Comparison of ENCODE assay signal across 18 cellular contexts in genomic region chr13:30318026-30318425, GRCh38. TPM values are rescaled to one million over a fixed set of nuclear protein-coding genes. Genes with fewer than 3 reads are reported as not detected.
A peak's percentile ranks its signal among the peaks of the same experiment; 100 is the strongest.
DNase-seq lines count a peak whose midpoint lies in the region; ATAC-seq, FAIRE-seq and TF ChIP-seq lines count a peak whose summit lies in the region.
"Had no signal": no experiment of that assay in that cellular context is flagged by ENCODE, and none has a peak within 500 bp of the region (broad histone marks: within the 10 kb centered on the region; RNA-seq: fewer than 3 reads in every experiment).

No MANE protein-coding gene starts in this region.

- H3K4me1 ChIP-seq in HCT116 (ENCODE audit: control insufficient read depth in 1 of 2, insufficient read depth in 2 of 2, low read length in 2 of 2): peaks cover 27 to 57% of the 10 kb centered on the region in 2 experiments
- no peaks in the 10 kb centered on the region for H3K4me1 ChIP-seq in thyroid gland
- H3K4me1 ChIP-seq in esophagus squamous epithelium: peaks cover 0 to 5% (median 4%) of the 10 kb centered on the region in 3 donors

- peak overlapping the region; percentile 4 for H2AFZ ChIP-seq in HCT116 (ENCODE audit: low read depth, low read length, poor library complexity, severe bottlenecking)

- no peaks in the 10 kb centered on the region for H3K9me3 ChIP-seq in HCT116 (ENCODE audit: control insufficient read depth in 1 of 2, insufficient read depth in 1 of 2, low read depth in 1 of 2, low read length in 2 of 2)
- H3K9me3 ChIP-seq in thyroid gland: no peaks in the 10 kb centered on the region
- no peaks in the 10 kb centered on the region for H3K9me3 ChIP-seq in esophagus squamous epithelium
- H3K9me3 ChIP-seq: SK-N-SH had no signal

- no peaks in the 10 kb centered on the region for H3K9me2 ChIP-seq in HCT116 (ENCODE audit: insufficient read depth)
- H3K9me2 ChIP-seq: SK-N-SH had no signal

- intact Hi-C loops in HCT116 (cut with micrococcal nuclease) (no loop called here), thyroid gland (cut with DNase I) (no loop called here), esophagus squamous epithelium (cut with DNase I) (no loop called here)

- H3K79me2 ChIP-seq in HCT116 (ENCODE audit: insufficient read depth, low read length): no peaks in the 10 kb centered on the region

- no peak overlapping the region for H3K4me3 ChIP-seq in HCT116 (replicated peaks in 1 of 2; ENCODE audit: low read depth in 1 of 2, low read length in 2 of 2)
- H3K4me3 ChIP-seq in thyroid gland (replicated peaks in 1 of 3): no peak overlapping the region
- H3K4me3 ChIP-seq in esophagus squamous epithelium: no peak overlapping the region

- WGBS in thyroid gland, 2 donors: 85 to 95% methylated on average over 1 of the region's 1 CpG
- 73 to 91% methylated on average over 1 of the region's 1 CpG for WGBS in esophagus squamous epithelium, 2 donors

- peak; percentile 45 for FAIRE-seq in GM12891 (lab: Jason Lieb, UNC)

- no peak for TF ChIP-seq RAD21 in HCT116 (IDR thresholded peaks at IDR 0.05; ENCODE audit: low read depth)

- POLR2A ChIA-PET in HCT116 (lab: Charles Lee): interaction anchor here (0.5 to 1.5 kb wide), 2 partner anchors 11 to 60 kb away, joined by 4 to 7 read pairs; partner anchors contain the start of gene KATNAL1

- no peak for DNase-seq in GM12891 (ENCODE audit: insufficient read length, low spot score)
- no peak for DNase-seq in HCT116 (ENCODE audit: low read depth, low spot score)
- DNase-seq in medulla oblongata (ENCODE audit: extremely low spot score): peak; percentile 48
- DNase-seq in thyroid gland: no peak
- no peak for DNase-seq in HuH-7.5 (ENCODE audit: low spot score)
- DNase-seq in esophagus squamous epithelium (lab: John Stamatoyannopoulos, UW): no peak
- DNase-seq: CD8-positive, alpha-beta T cell; DMS79 treated with DMSO at 0.1 percent for 48 hours; GOT3; KG1; NCI-H1436 treated with DMSO at 0.1 percent for 48 hours; NCI-H2029 treated with DMSO at 0.1 percent for 48 hours; NCI-H2171 treated with DMSO at 0.1 percent for 48 hours; NCI-H774; PC-3; SK-N-SH had no signal

- no peak for TF ChIP-seq CTCF in HCT116 (IDR thresholded peaks at IDR 0.05 in 2 of 3, conservative IDR thresholded peaks at IDR 0.05 in 1 of 3; ENCODE audit: borderline replicate concordance in 1 of 3, insufficient read depth in 1 of 3, low read depth in 2 of 3, low read length in 2 of 3)
- no peak for TF ChIP-seq CTCF in thyroid gland (IDR thresholded peaks at IDR 0.05)
- TF ChIP-seq CTCF in esophagus squamous epithelium (IDR thresholded peaks at IDR 0.05): no peak

- H3K27ac ChIP-seq in HCT116 (ENCODE audit: low read depth, low read length) (peak overlapping the region; percentile 27; the same call in 1 of the 2 replicates), cingulate gyrus (ENCODE audit: low read depth, low read length) (peak overlapping the region; percentile 56), thyroid gland (no peak overlapping the region), esophagus squamous epithelium (no peak overlapping the region)

- H3K27me3 ChIP-seq in HCT116 (ENCODE audit: insufficient read depth, low read length) (no peaks in the 10 kb centered on the region), thyroid gland (no peaks in the 10 kb centered on the region), esophagus squamous epithelium (no peaks in the 10 kb centered on the region)

- no peaks in the 10 kb centered on the region for H4K20me1 ChIP-seq in HCT116 (ENCODE audit: insufficient read depth)

- CTCF ChIA-PET in HCT116 (lab: Charles Lee): no interaction called here

- ATAC-seq in HCT116 (no peak; the same call in none of the 2 replicates), GM21515 (IDR thresholded peaks at IDR 0.05; ENCODE audit: unreplicated experiment) (no peak)
- ATAC-seq: CD8-positive, alpha-beta T cell; PC-3 had no signal

- TF ChIP-seq POLR2A in GM12891 (IDR thresholded peaks at IDR 0.05; ENCODE audit: low read depth, low read length) (no peak), HCT116 (IDR thresholded peaks at IDR 0.05; ENCODE audit: borderline replicate concordance, extremely low read depth, insufficient read depth, insufficient read length) (no peak), thyroid gland (IDR thresholded peaks at IDR 0.05) (no peak), esophagus squamous epithelium (IDR thresholded peaks at IDR 0.05) (no peak)

- no TSS peak for BruUV-seq in HCT116 (replicated peaks; lab: Mats Ljungman, UMichigan)

- RAD21 ChIA-PET in HCT116 (lab: Charles Lee; ENCODE audit: low non-redundant PET in 1 of 2, low total read pairs in 2 of 2, uncharacterized antibody in 2 of 2, unreplicated experiment in 2 of 2): no interaction called here

- no peak overlapping the region for H3K9ac ChIP-seq in HCT116 (ENCODE audit: low read length)
- H3K9ac ChIP-seq: SK-N-SH had no signal

- peak overlapping the region; percentile 58 for H3K4me2 ChIP-seq in HCT116 (ENCODE audit: low read length)
- H3K4me2 ChIP-seq: SK-N-SH had no signal

- no peaks in the 10 kb centered on the region for H3K36me3 ChIP-seq in HCT116 (ENCODE audit: control insufficient read depth in 1 of 2, insufficient read depth in 2 of 2, low read length in 2 of 2)
- H3K36me3 ChIP-seq in thyroid gland: no peaks in the 10 kb centered on the region
- no peaks in the 10 kb centered on the region for H3K36me3 ChIP-seq in esophagus squamous epithelium

TF ChIP-seq in GM12891, 5 proteins besides CTCF, POLR2A, EP300 and RAD21:
- no peak for TF ChIP-seq TAF1 (IDR thresholded peaks at IDR 0.05; ENCODE audit: low read depth, low read length)
- TF ChIP-seq POU2F2 (IDR thresholded peaks at IDR 0.05; ENCODE audit: low read depth, low read length): no peak
- TF ChIP-seq PAX5 (IDR thresholded peaks at IDR 0.05; ENCODE audit: insufficient read depth, low read length, severe bottlenecking): no peak
- TF ChIP-seq SPI1 (IDR thresholded peaks at IDR 0.05; ENCODE audit: low read depth, low read length): no peak
- TF ChIP-seq POLR2AphosphoS5 (IDR thresholded peaks at IDR 0.05; ENCODE audit: low read depth, low read length): no peak

TF ChIP-seq in HCT116, 20 proteins besides CTCF, POLR2A, EP300 and RAD21:
- no peak for TF ChIP-seq ZFX (IDR thresholded peaks at IDR 0.05)
- no peak for TF ChIP-seq SRF (IDR thresholded peaks at IDR 0.05; ENCODE audit: low read depth)
- TF ChIP-seq ZBTB33 (IDR thresholded peaks at IDR 0.05; ENCODE audit: extremely low read depth, insufficient replicate concordance, low read length): no peak
- no peak for TF ChIP-seq MAX (IDR thresholded peaks at IDR 0.05)
- TF ChIP-seq SIN3A (IDR thresholded peaks at IDR 0.05; ENCODE audit: low read depth): no peak
- no peak for TF ChIP-seq FOSL1 (IDR thresholded peaks at IDR 0.05; ENCODE audit: low read depth)
- no peak for TF ChIP-seq EZH2 (IDR thresholded peaks at IDR 0.05)

RNA-seq across cellular contexts. Expression of gene KATNAL1, which starts 10.7 kb away (rescaled TPM):
- polyA plus RNA-seq in GM12891 (2012; ENCODE audit: low read depth, missing spikeins): 7.5 TPM
- 17.3 TPM for total RNA-seq in HCT116 (2021; ENCODE audit: unreplicated experiment)
- 3.1 and 3.4 TPM in 2 replicates for polyA plus RNA-seq in HCT116 (2012)
- 10 to 100 TPM in 1 of 4 donors, 1 to 10 TPM in 3; 8.0 to 25.7 (median 9.5) TPM for total RNA-seq in thyroid gland
- 10 to 100 TPM in 1 of 4 donors, 1 to 10 TPM in 3; 1.4 to 13.4 (median 6.2) TPM for total RNA-seq in esophagus squamous epithelium

Comparison
In these comparisons a context has a peak if more than half of its experiments do, and no peak if none do; other contexts are left out.
1. H3K27ac ChIP-seq: peak in HCT116 (single experiment) and cingulate gyrus (single experiment); none in thyroid gland (0 of 3) and esophagus squamous epithelium (0 of 4).